20 cellular contexts compared by ENCODE assay signal in the genomic region with DNA sequence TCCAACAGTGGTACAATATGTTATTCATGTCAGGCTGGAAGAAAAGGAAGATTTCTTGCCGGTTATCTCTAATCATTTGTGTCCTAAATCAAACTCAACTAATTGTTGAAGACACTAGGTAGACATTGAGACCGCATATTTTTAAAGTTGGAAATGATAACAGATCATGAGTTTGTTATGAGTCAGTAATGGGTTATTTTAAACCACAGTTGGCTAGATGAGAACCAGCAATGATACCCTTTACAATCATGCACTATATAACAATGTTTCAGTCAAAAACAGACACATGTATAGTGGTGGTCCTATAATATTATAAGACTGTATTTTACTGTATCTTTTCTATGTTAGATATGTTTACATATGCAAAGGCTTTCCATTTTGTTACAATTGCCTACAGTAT.
"Had no signal": no experiment of that assay in that cellular context is flagged by ENCODE, and none has a peak within 500 bp of the region (broad histone marks: within the 10 kb centered on the region; RNA-seq: fewer than 3 reads in every experiment).

No MANE protein-coding gene starts in this region.

- H3K27ac ChIP-seq: RWPE1 had no signal

- DNase-seq: KBM-7, MV-4-11, NCI-H1048, NCI-H1105, NCI-H1417, NCI-H1436 treated with DMSO at 0.1 percent for 48 hours, NCI-H1694, NCI-H187 treated with DMSO at 0.1 percent for 48 hours, NCI-H2029 treated with DMSO at 0.1 percent for 48 hours, NCI-H2171 treated with DMSO at 0.1 percent for 48 hours, NCI-H226, NCI-H446, NCI-H510A, NCI-H524 treated with DMSO at 0.1 percent for 48 hours, NCI-H69, NCI-H774, PC-3, SHP77 had no signal

- ATAC-seq: Panc1, PC-3 had no signal
